8 cellular contexts compared by ENCODE assay signal in genomic region chr3:5022966-5023776, GRCh38. TPM values are rescaled to one million over a fixed set of nuclear protein-coding genes. Genes with fewer than 3 reads are reported as not detected.
DNase-seq lines count a peak whose midpoint lies in the region; ATAC-seq and TF ChIP-seq lines count a peak whose summit lies in the region.

No MANE protein-coding gene starts in this region.

- 44% methylated on average over 11 of the region's 15 CpGs for WGBS in SK-N-SH (ENCODE audit: low lambda C conversion rate)

- no peak for TF ChIP-seq RAD21 in SK-N-SH (IDR thresholded peaks at IDR 0.05; ENCODE audit: low read length)

- H4K20me1 ChIP-seq in SK-N-SH (ENCODE audit: insufficient read depth), result no peaks in the 10 kb centered on the region
- H4K20me1 ChIP-seq in MM.1S (ENCODE audit: insufficient read depth, low read length), result no peaks in the 10 kb centered on the region

- CTCF ChIA-PET in SK-N-SH (lab: Yijun Ruan, JAX), result interaction anchor here (0.8 to 4.4 kb wide), 5 partner anchors 37 to 368 kb away, joined by 3 to 36 read pairs (median 3); no protein-coding TSS in a partner anchor

- ATAC-seq in HG03520 (IDR thresholded peaks at IDR 0.05; ENCODE audit: unreplicated experiment), result no peak

- H3K27me3 ChIP-seq in SK-N-SH (ENCODE audit: insufficient read depth) (no peaks in the 10 kb centered on the region), skeletal muscle tissue (ENCODE audit: control insufficient read depth in 3 of 3, insufficient read depth in 3 of 3, low read length in 3 of 3) (no peaks in the 10 kb centered on the region), MM.1S (replicated peaks; ENCODE audit: insufficient read depth, low read length) (no peaks in the 10 kb centered on the region)

- H3K9me2 ChIP-seq in SK-N-SH (no peaks in the 10 kb centered on the region), MM.1S (replicated peaks; ENCODE audit: insufficient read depth, low read length) (no peaks in the 10 kb centered on the region)

- H3K4me3 ChIP-seq in SK-N-SH (ENCODE audit: low read depth in 2 of 2, low read length in 1 of 2), result no peak overlapping the region
- H3K4me3 ChIP-seq in fibroblast of villous mesenchyme (ENCODE audit: low read depth, low read length), result no peak overlapping the region
- no peak overlapping the region for H3K4me3 ChIP-seq in skeletal muscle tissue (ENCODE audit: low read length in 3 of 3)
- no peak overlapping the region for H3K4me3 ChIP-seq in MM.1S (ENCODE audit: low read length)

- H3K4me1 ChIP-seq in SK-N-SH (ENCODE audit: control insufficient read depth in 1 of 2, insufficient read depth in 2 of 2, low read depth in 1 of 2, low read length in 1 of 2) (peaks cover 18 to 21% of the 10 kb centered on the region in 2 experiments; a peak in 2 of 4 replicates), skeletal muscle tissue (ENCODE audit: control insufficient read depth in 3 of 3, insufficient read depth in 3 of 3, low read length in 3 of 3) (peaks cover 12 to 20% (median 16%) of the 10 kb centered on the region in 3 donors), MM.1S (ENCODE audit: low read length) (no peaks in the 10 kb centered on the region)

- H3K4me2 ChIP-seq in SK-N-SH, result peak overlapping the region; percentile 54
- H3K4me2 ChIP-seq in MM.1S (ENCODE audit: low read depth, low read length), result no peak overlapping the region

- POLR2A ChIA-PET in SK-N-SH (lab: Yijun Ruan, JAX), result interaction anchor here (0.9 kb wide), 1 partner anchor 10 kb away, joined by 4 read pairs; no protein-coding TSS in a partner anchor

- no peak overlapping the region for H2AFZ ChIP-seq in SK-N-SH (ENCODE audit: low read depth)
- no peak overlapping the region for H2AFZ ChIP-seq in MM.1S (ENCODE audit: low read length)

- peak; percentile 48 for DNase-seq in GOT3 (lab: John Stamatoyannopoulos, UW)
- no peak for DNase-seq in SK-N-SH
- peak; percentile 99 for DNase-seq in fibroblast of villous mesenchyme (ENCODE audit: low read depth)
- no peak for DNase-seq in middle frontal gyrus (ENCODE audit: extremely low spot score, low spot score)
- no peak for DNase-seq in MM.1S
- DNase-seq in activated CD4-positive, alpha-beta T cell treated with anti-CD3 and anti-CD28 coated beads, Interleukin-2, amount 50 U/mL, for 1 hour, result no peak

- TF ChIP-seq CTCF in SK-N-SH (IDR thresholded peaks at IDR 0.05), result no peak
- no peak for TF ChIP-seq CTCF in fibroblast of villous mesenchyme (IDR thresholded peaks at IDR 0.05; ENCODE audit: insufficient read depth, low read depth, low read length)
- no peak for TF ChIP-seq CTCF in MM.1S (IDR thresholded peaks at IDR 0.05; ENCODE audit: low read length)

- H3K27ac ChIP-seq in SK-N-SH (ENCODE audit: low read depth in 2 of 2, low read length in 1 of 2) (peak overlapping the region; percentile 43 to 95; a peak in 3 of 4 replicates), skeletal muscle tissue (ENCODE audit: low read depth, low read length) (peak overlapping the region; percentile 28), MM.1S (ENCODE audit: low read length) (no peak overlapping the region)

- H3K36me3 ChIP-seq in SK-N-SH (replicated peaks in 1 of 2; ENCODE audit: control insufficient read depth in 1 of 2, insufficient read depth in 2 of 2, low read length in 1 of 2) (no peaks in the 10 kb centered on the region), skeletal muscle tissue (ENCODE audit: control insufficient read depth in 3 of 3, insufficient read depth in 3 of 3, low read length in 3 of 3) (no peaks in the 10 kb centered on the region), MM.1S (replicated peaks; ENCODE audit: insufficient read depth, low read length) (no peaks in the 10 kb centered on the region)

- no peaks in the 10 kb centered on the region for H3K79me2 ChIP-seq in SK-N-SH (ENCODE audit: insufficient read depth)
- no peaks in the 10 kb centered on the region for H3K79me2 ChIP-seq in MM.1S (ENCODE audit: low read length)

- no peaks in the 10 kb centered on the region for H3K9me3 ChIP-seq in SK-N-SH
- H3K9me3 ChIP-seq in skeletal muscle tissue (ENCODE audit: control insufficient read depth in 3 of 3, low read length in 3 of 3), result no peaks in the 10 kb centered on the region
- H3K9me3 ChIP-seq in MM.1S (replicated peaks; ENCODE audit: insufficient read depth, low read length), result no peaks in the 10 kb centered on the region

- peak overlapping the region; percentile 66 for H3K9ac ChIP-seq in SK-N-SH
- H3K9ac ChIP-seq in skeletal muscle tissue (ENCODE audit: low read depth in 1 of 3, low read length in 3 of 3), result no peak overlapping the region
- no peak overlapping the region for H3K9ac ChIP-seq in MM.1S (ENCODE audit: low read length)

- peak in 1 of 2 experiments; percentile 80; a peak in 1 of 4 replicates for TF ChIP-seq EP300 in SK-N-SH (IDR thresholded peaks at IDR 0.05; ENCODE audit: borderline replicate concordance in 1 of 2, low read depth in 1 of 2, low read length in 1 of 2)

- H3F3A ChIP-seq in SK-N-SH (replicated peaks; ENCODE audit: insufficient read depth) (peaks cover 36% of the 10 kb centered on the region), MM.1S (ENCODE audit: insufficient read depth, low read length) (no peaks in the 10 kb centered on the region)

TF ChIP-seq in SK-N-SH, 30 proteins besides CTCF, POLR2A, EP300 and RAD21 (continues in another document):
- TF ChIP-seq SIN3A (IDR thresholded peaks at IDR 0.05; ENCODE audit: borderline replicate concordance, low read depth, low read length), result no peak; the same call in 1 of the 2 replicates
- no peak for TF ChIP-seq GATA2 (CRISPR knock-in tag; IDR thresholded peaks at IDR 0.05)
- TF ChIP-seq POLR2AphosphoS5 (IDR thresholded peaks at IDR 0.05; ENCODE audit: low read depth, low read length), result no peak
- TF ChIP-seq RFX5 (IDR thresholded peaks at IDR 0.05; ENCODE audit: low read length), result no peak
- TF ChIP-seq SMC3 (IDR thresholded peaks at IDR 0.05; ENCODE audit: low read depth, low read length), result no peak
- TF ChIP-seq FOSL2 (IDR thresholded peaks at IDR 0.05; ENCODE audit: borderline replicate concordance, low read depth), result peak; percentile 91; the same call in 1 of the 2 replicates
- peak; percentile 80 for TF ChIP-seq PBX3 (IDR thresholded peaks at IDR 0.05)
- peak; percentile 84 for TF ChIP-seq TEAD4 (IDR thresholded peaks at IDR 0.05; ENCODE audit: borderline replicate concordance, insufficient read depth)
- TF ChIP-seq YY1 (IDR thresholded peaks at IDR 0.05; ENCODE audit: low read depth), result no peak; the same call in 1 of the 2 replicates
- TF ChIP-seq TAF1 (IDR thresholded peaks at IDR 0.05; ENCODE audit: borderline replicate concordance, low read depth, low read length), result no peak
- TF ChIP-seq MEF2A (IDR thresholded peaks at IDR 0.05; ENCODE audit: borderline replicate concordance, low read depth), result no peak
- TF ChIP-seq MXI1 (IDR thresholded peaks at IDR 0.05; ENCODE audit: low read depth, low read length), result no peak
- TF ChIP-seq TCF12 (IDR thresholded peaks at IDR 0.05), result peak; percentile 95
- TF ChIP-seq RXRA (IDR thresholded peaks at IDR 0.05; ENCODE audit: borderline replicate concordance, low read depth), result peak; percentile 90; the same call in 1 of the 2 replicates
- TF ChIP-seq NFIC (IDR thresholded peaks at IDR 0.05; ENCODE audit: borderline replicate concordance), result peak; percentile 75
- no peak for TF ChIP-seq CHD2 (IDR thresholded peaks at IDR 0.05; ENCODE audit: low read length, partially characterized antibody)
- no peak for TF ChIP-seq NRF1 (IDR thresholded peaks at IDR 0.05; ENCODE audit: low read depth, low read length)
- no peak for TF ChIP-seq RCOR1 (IDR thresholded peaks at IDR 0.05; ENCODE audit: low read length)
- peak; percentile 81 for TF ChIP-seq JUND (IDR thresholded peaks at IDR 0.05)
- TF ChIP-seq IRF3 (IDR thresholded peaks at IDR 0.05; ENCODE audit: low read depth, low read length), result no peak
- no peak for TF ChIP-seq FOXM1 (IDR thresholded peaks at IDR 0.05; ENCODE audit: low read depth)

RNA-seq across cellular contexts. Expression of gene BHLHE40, which starts 43.9 kb away (rescaled TPM):
- 47.2 and 62.2 TPM in 2 replicates for polyA plus RNA-seq in SK-N-SH (2012; rRNA removed)
- polyA plus RNA-seq in SK-N-SH (2012; cell fraction: cytosol; rRNA removed), result 23.2 and 33.0 TPM in 2 replicates
- 211 and 257 TPM in 2 replicates for polyA plus RNA-seq in SK-N-SH (2012; cell fraction: nucleus; rRNA removed)
- total RNA-seq in fibroblast of villous mesenchyme (53.5 and 75.7 TPM in 2 replicates), skeletal muscle tissue (11.0 TPM)

Comparison
In these comparisons a context has a peak if more than half of its experiments do, and no peak if none do; other contexts are left out.
1. DNase-seq: peak in GOT3 (single experiment) and fibroblast of villous mesenchyme (single experiment); none in SK-N-SH (single experiment), middle frontal gyrus (single experiment), MM.1S (single experiment) and activated CD4-positive, alpha-beta T cell treated with anti-CD3 and anti-CD28 coated beads, Interleukin-2, amount 50 U/mL, for 1 hour (single experiment).